In the genomic region with DNA sequence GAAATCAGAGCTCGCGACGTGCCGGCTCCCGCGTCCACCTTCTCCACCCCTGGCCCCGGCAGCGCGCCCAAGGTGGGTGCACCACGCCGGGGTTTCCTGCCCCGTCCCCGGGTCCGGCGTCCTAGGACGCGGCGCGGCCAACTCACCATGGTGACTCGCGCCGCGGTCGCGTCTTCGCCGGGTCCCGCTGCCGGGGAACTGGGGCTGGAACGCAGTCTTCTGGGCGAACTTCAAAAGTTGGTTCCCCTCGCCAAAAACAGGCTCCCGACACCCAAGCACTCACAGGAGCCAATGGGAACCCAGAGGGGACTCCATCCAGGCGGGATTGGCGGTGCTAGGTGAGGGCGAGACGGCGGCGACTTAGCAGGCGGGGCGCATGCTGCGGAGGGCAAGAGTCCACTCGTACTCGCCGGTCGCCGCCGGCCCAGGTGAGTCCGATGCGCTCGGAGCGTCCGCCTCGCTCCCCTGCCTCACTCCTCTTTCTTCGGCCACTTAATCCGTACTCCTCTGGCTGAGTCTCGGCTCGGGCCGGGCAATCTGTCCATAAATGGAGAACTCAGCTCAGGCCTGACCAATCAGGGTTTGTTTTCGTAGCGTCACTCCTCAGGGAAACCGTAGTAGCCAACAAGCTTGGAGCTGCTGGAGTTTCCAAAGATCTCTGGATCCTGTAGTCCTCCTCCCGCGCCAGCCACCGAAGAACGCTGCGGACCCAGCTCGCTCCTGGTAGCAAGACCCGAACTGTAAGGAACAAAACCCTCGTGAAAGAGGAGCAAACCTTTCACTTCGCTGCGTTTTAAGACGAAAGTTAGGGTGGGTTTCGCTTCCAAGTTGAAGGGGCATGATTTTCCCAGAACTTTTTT, we compare ENCODE assay signal across 8 cellular contexts. TPM values are rescaled to one million over a fixed set of nuclear protein-coding genes. Genes with fewer than 3 reads are reported as not detected.
A peak's percentile ranks its signal among the peaks of the same experiment; 100 is the strongest.
DNase-seq lines count a peak whose midpoint lies in the region; ATAC-seq and TF ChIP-seq lines count a peak whose summit lies in the region.

Gene MYO1E (minus strand): TSS at position 520 of the 860 bp plus-strand sequence. CDS start 371 bp downstream, at position 149.

- peak within 1 kb of the TSS; percentile 89 for H3K4me3 ChIP-seq in PC-3 (ENCODE audit: low read length)
- peak within 1 kb of the TSS; percentile 44 to 96 (median 66) for H3K4me3 ChIP-seq in adrenal gland
- peak within 1 kb of the TSS; percentile 56 for H3K4me3 ChIP-seq in cardiac muscle cell

- peak; percentile 95 for DNase-seq in DMS53 (lab: John Stamatoyannopoulos, UW)
- peak; percentile 97 for DNase-seq in HuH-7 (ENCODE audit: low spot score)
- peak; percentile 96 for DNase-seq in PC-3
- peak; percentile 88 to 95 (median 94) for DNase-seq in adrenal gland
- DNase-seq in cardiac muscle cell (ENCODE audit: low read depth in 1 of 2, low spot score in 1 of 2) = peak; percentile 97 to 98
- peak; percentile 49 to 98 (median 90) for DNase-seq in nucleus accumbens (lab: John Stamatoyannopoulos, UW)
- no peak for DNase-seq in NK-92 treated with Interleukin-12 subunit alpha and Interleukin-12 subunit beta, amount 100 ng/mL, for 24 hours (lab: John Stamatoyannopoulos, UW)

- H3K36me3 ChIP-seq in PC-3 (ENCODE audit: low read depth, low read length) (no peaks in the 10 kb centered on the region), adrenal gland (replicated peaks in 1 of 2) (no peaks in the 10 kb centered on the region), cardiac muscle cell (no peaks in the 10 kb centered on the region)

- peak within 1 kb of the TSS; percentile 79 for H3K9ac ChIP-seq in PC-3 (ENCODE audit: low read length)

- peak within 1 kb of the TSS; percentile 53 for H3K27ac ChIP-seq in PC-3 (ENCODE audit: low read length)
- H3K27ac ChIP-seq in adrenal gland = peak within 1 kb of the TSS; percentile 8 to 95 (median 84)
- H3K27ac ChIP-seq in cardiac muscle cell = peak within 1 kb of the TSS; percentile 98

- TF ChIP-seq CTCF in PC-3 (conservative IDR thresholded peaks at IDR 0.05; ENCODE audit: low read depth, low read length) (no peak), adrenal gland (IDR thresholded peaks at IDR 0.05) (no peak), cardiac muscle cell (IDR thresholded peaks at IDR 0.05; ENCODE audit: low read depth, low read length) (no peak)

- ATAC-seq in GM21515 (IDR thresholded peaks at IDR 0.05; ENCODE audit: unreplicated experiment) (peak; percentile 55), PC-3 (peak; percentile 87)

- H3K9me2 ChIP-seq in PC-3 (replicated peaks; ENCODE audit: low read length) = no peaks in the 10 kb centered on the region

- peaks cover 66% of the 10 kb centered on the region for H3K79me2 ChIP-seq in PC-3 (ENCODE audit: low read length)

- no peaks in the 10 kb centered on the region for H3F3A ChIP-seq in PC-3 (ENCODE audit: low read length, unreplicated experiment)

- peaks cover 33% of the 10 kb centered on the region for H3K4me1 ChIP-seq in PC-3 (ENCODE audit: insufficient read depth, low read length)
- peaks cover 4 to 7% of the 10 kb centered on the region in 2 donors for H3K4me1 ChIP-seq in adrenal gland (replicated peaks in 1 of 2)
- no peaks in the 10 kb centered on the region for H3K4me1 ChIP-seq in cardiac muscle cell (ENCODE audit: low read depth)

- H3K4me2 ChIP-seq in PC-3 (ENCODE audit: low read length) = peak within 1 kb of the TSS; percentile 99

- peak; percentile 82 to 91 for TF ChIP-seq POLR2A in adrenal gland (IDR thresholded peaks at IDR 0.05)

- CTCF ChIA-PET in PC-3 (lab: Charles Lee) = interaction anchor here (0.8 kb wide), 1 partner anchor 67 kb away, joined by 3 read pairs; no protein-coding TSS in a partner anchor

- H3K27me3 ChIP-seq in PC-3 (ENCODE audit: low read length) (no peaks in the 10 kb centered on the region), adrenal gland (no peaks in the 10 kb centered on the region), cardiac muscle cell (peaks cover 8% of the 10 kb centered on the region)

- peaks cover 30% of the 10 kb centered on the region for H4K20me1 ChIP-seq in PC-3 (ENCODE audit: low read length)

- POLR2A ChIA-PET in PC-3 (lab: Charles Lee; ENCODE audit: unreplicated experiment) = interaction anchor here (0.5 to 1.2 kb wide), 17 partner anchors 37 to 1000 kb away, joined by 3 to 25 read pairs (median 4); partner anchors contain the start of genes FAM81A and MINDY2

- 0 to 1% (median 0%) methylated on average over 19 to 74 of the region's 74 CpGs for WGBS in adrenal gland, 4 donors

- H3K9me3 ChIP-seq in PC-3 (ENCODE audit: low read length) (no peaks in the 10 kb centered on the region), adrenal gland (replicated peaks in 1 of 3) (no peaks in the 10 kb centered on the region), cardiac muscle cell (ENCODE audit: low read depth) (no peaks in the 10 kb centered on the region)

- intact Hi-C loops in PC-3 (cut with micrococcal nuclease) (loop anchor here (2.0 to 10.0 kb wide), 6 partner anchors 70 to 418 kb away; no protein-coding TSS in a partner anchor), adrenal gland (cut with DNase I) (no loop called here)

- peak within 1 kb of the TSS; percentile 65 for H2AFZ ChIP-seq in PC-3 (ENCODE audit: low read length)

- BruUV-seq in PC-3 (replicated peaks; lab: Mats Ljungman, UMichigan) = TSS peak; percentile 52

RNA-seq across cellular contexts. Expression of gene MYO1E, which starts in this region (rescaled TPM):
- 67.7 and 68.8 TPM in 2 replicates for total RNA-seq in PC-3 (2014; rRNA removed)
- 10 to 100 TPM; 11.9 to 50.8 (median 30.9) TPM for total RNA-seq in adrenal gland
- 10 to 100 TPM; 16.0 to 19.8 (median 17.9) TPM for polyA plus RNA-seq in adrenal gland
- total RNA-seq in cardiac muscle cell = 22.0 and 26.0 TPM in 2 replicates
- polyA plus RNA-seq in cardiac muscle cell = 27.7 and 36.0 TPM in 2 replicates
